ENCODE assay signal across 8 cellular contexts in genomic region chr5:109409061-109409843, GRCh38. TPM values are rescaled to one million over a fixed set of nuclear protein-coding genes. Genes with fewer than 3 reads are reported as not detected.
A peak's percentile ranks its signal among the peaks of the same experiment; 100 is the strongest.
DNase-seq lines count a peak whose midpoint lies in the region; ATAC-seq, FAIRE-seq and TF ChIP-seq lines count a peak whose summit lies in the region.

No MANE protein-coding gene starts in this region.

- H3K9me1 ChIP-seq in endothelial cell of umbilical vein (replicated peaks; ENCODE audit: control insufficient read depth, extremely low read depth, insufficient read depth, low read length), result no peaks in the 10 kb centered on the region

- peak; percentile 38 for DNase-seq in NT2/D1 (ENCODE audit: low read depth, low spot score)
- DNase-seq in activated CD8-positive, alpha-beta memory T cell treated with anti-CD3 and anti-CD28 coated beads, Interleukin-2, amount 50 U/mL, for 4 hours, result peak; percentile 80
- peak; percentile 74 for DNase-seq in endothelial cell of umbilical vein (ENCODE audit: low read depth, low spot score)
- DNase-seq in mucosa of gallbladder (ENCODE audit: low spot score), result peak; percentile 67
- peak; percentile 79 for DNase-seq in stimulated activated CD8-positive, alpha-beta memory T cell treated with anti-CD3 and anti-CD28 coated beads, Interleukin-4, amount 100 ng/mL, for 24 hours (ENCODE audit: low read depth)

- H3K27me3 ChIP-seq in NT2/D1 (ENCODE audit: insufficient read depth, insufficient read length) (no peaks in the 10 kb centered on the region), endothelial cell of umbilical vein (ENCODE audit: control insufficient read depth in 2 of 2, insufficient read depth in 2 of 2, low read length in 2 of 2) (no peaks in the 10 kb centered on the region)

- no peak for TF ChIP-seq CTCF in C4-2B (conservative IDR thresholded peaks at IDR 0.05)
- no peak for TF ChIP-seq CTCF in endothelial cell of umbilical vein (IDR thresholded peaks at IDR 0.05; ENCODE audit: extremely low read depth in 1 of 2, insufficient read depth in 1 of 2, low read depth in 1 of 2, low read length in 2 of 2)

- dilution Hi-C loops in endothelial cell of umbilical vein (cut with MboI; ENCODE audit: extremely low pct_ligation_motif_present, low sequenced_read_pairs), result no loop called here

- H3K4me1 ChIP-seq in NT2/D1 (ENCODE audit: insufficient read depth, insufficient read length) (peaks cover 3% of the 10 kb centered on the region), endothelial cell of umbilical vein (ENCODE audit: control insufficient read depth, extremely low read depth, insufficient read depth, low read length) (peaks cover 18% of the 10 kb centered on the region)

- H3K4me3 ChIP-seq in NT2/D1 (ENCODE audit: insufficient read length, low read depth) (peak overlapping the region; percentile 80), endothelial cell of umbilical vein (replicated peaks in 1 of 3; ENCODE audit: insufficient read depth in 1 of 3, low read depth in 1 of 3, low read length in 3 of 3) (peak overlapping the region; percentile 47 to 97 (median 88))

- ATAC-seq in GM19351 (IDR thresholded peaks at IDR 0.05; ENCODE audit: unreplicated experiment) (peak; percentile 35), HG03469 (IDR thresholded peaks at IDR 0.05; ENCODE audit: unreplicated experiment) (peak; percentile 22)

- CTCF ChIA-PET in endothelial cell of umbilical vein (lab: Charles Lee), result interaction anchor here (1.1 to 1.5 kb wide), 2 partner anchors 15 to 728 kb away, joined by 4 read pairs; no protein-coding TSS in a partner anchor

- H3K9ac ChIP-seq in NT2/D1 (ENCODE audit: insufficient read length, low read depth) (peak overlapping the region; percentile 79), endothelial cell of umbilical vein (replicated peaks; ENCODE audit: extremely low read depth, insufficient read depth, low read length) (peak overlapping the region; percentile 94)

- peak overlapping the region; percentile 23 for H2AFZ ChIP-seq in endothelial cell of umbilical vein (ENCODE audit: low read depth, low read length)

- no peaks in the 10 kb centered on the region for H3K9me3 ChIP-seq in NT2/D1 (ENCODE audit: insufficient read depth, low read length)
- no peaks in the 10 kb centered on the region for H3K9me3 ChIP-seq in endothelial cell of umbilical vein (replicated peaks; ENCODE audit: control insufficient read depth, insufficient read depth, low read length)

- H3K36me3 ChIP-seq in NT2/D1 (ENCODE audit: insufficient read depth, insufficient read length, low read length) (no peaks in the 10 kb centered on the region), endothelial cell of umbilical vein (ENCODE audit: control insufficient read depth in 2 of 2, extremely low read depth in 1 of 2, insufficient read depth in 2 of 2, low read length in 2 of 2) (no peaks in the 10 kb centered on the region)

- intact Hi-C loops in endothelial cell of umbilical vein (cut with micrococcal nuclease), result loop anchor here (5.0 kb wide), 1 partner anchor 82 kb away; no protein-coding TSS in a partner anchor

- POLR2A ChIA-PET in endothelial cell of umbilical vein (lab: Charles Lee), result interaction anchor here (0.7 to 1.1 kb wide), 3 partner anchors 42 to 334 kb away, joined by 3 to 4 read pairs (median 3); no protein-coding TSS in a partner anchor

- H3K27ac ChIP-seq in C4-2B (peak overlapping the region; percentile 85), endothelial cell of umbilical vein (ENCODE audit: insufficient read depth, low read depth, low read length) (peak overlapping the region; percentile 73)

- peaks cover 47% of the 10 kb centered on the region for H3K79me2 ChIP-seq in endothelial cell of umbilical vein (ENCODE audit: control insufficient read depth, insufficient read depth, low read length)

- FAIRE-seq in endothelial cell of umbilical vein (lab: Jason Lieb, UNC), result peak; percentile 67

- H4K20me1 ChIP-seq in endothelial cell of umbilical vein (replicated peaks; ENCODE audit: control insufficient read depth, extremely low read depth, insufficient read depth, low read length), result no peaks in the 10 kb centered on the region

- H3K4me2 ChIP-seq in endothelial cell of umbilical vein (ENCODE audit: insufficient read depth, low read length), result peak overlapping the region; percentile 95

- BruUV-seq in endothelial cell of umbilical vein (replicated peaks; lab: Mats Ljungman, UMichigan), result TSS peak; percentile 35

- TF ChIP-seq POLR2A in endothelial cell of umbilical vein (IDR thresholded peaks at IDR 0.05; ENCODE audit: low read depth, low read length), result no peak

TF ChIP-seq in endothelial cell of umbilical vein, 7 proteins besides CTCF, POLR2A, EP300 and RAD21:
- TF ChIP-seq EZH2 (IDR thresholded peaks at IDR 0.05; ENCODE audit: borderline replicate concordance, low read depth, low read length, severe bottlenecking) (no peak), MYC (IDR thresholded peaks at IDR 0.05; ENCODE audit: low read depth, low read length) (no peak), GATA2 (IDR thresholded peaks at IDR 0.05; ENCODE audit: insufficient read depth, insufficient read length, low read depth, low read length) (no peak), POLR2AphosphoS5 (IDR thresholded peaks at IDR 0.05; ENCODE audit: insufficient read depth, low read depth, low read length) (no peak), FOS (IDR thresholded peaks at IDR 0.05; ENCODE audit: borderline replicate concordance, insufficient read depth, low read length) (no peak), MAX (IDR thresholded peaks at IDR 0.05; ENCODE audit: insufficient read depth, insufficient read length) (no peak), JUN (IDR thresholded peaks at IDR 0.05; ENCODE audit: borderline replicate concordance, insufficient read depth, insufficient read length, low read depth) (no peak)

RNA-seq across cellular contexts. Expression of gene PJA2, which starts 0.5 kb away (rescaled TPM):
- 61.8 and 64.9 TPM in 2 replicates for total RNA-seq in endothelial cell of umbilical vein
- polyA plus RNA-seq in endothelial cell of umbilical vein, result 18.5 and 24.4 TPM in 2 replicates
- polyA plus RNA-seq in endothelial cell of umbilical vein (2011; cell fraction: cytosol; rRNA removed), result 27.0 and 30.0 TPM in 2 replicates
- 25.7 and 32.4 TPM in 2 replicates for polyA plus RNA-seq in endothelial cell of umbilical vein (2011; cell fraction: nucleus; rRNA removed)
- 35.1 and 41.5 TPM in 2 replicates for polyA plus RNA-seq in endothelial cell of umbilical vein (2012)
- polyA minus RNA-seq in endothelial cell of umbilical vein, result 64.2 and 71.4 TPM in 2 replicates
- polyA minus RNA-seq in endothelial cell of umbilical vein (2011; cell fraction: cytosol; rRNA and poly(A)+ RNA removed), result 26.6 TPM
- 50.5 and 68.6 TPM in 2 replicates for polyA minus RNA-seq in endothelial cell of umbilical vein (2011; cell fraction: nucleus; rRNA and poly(A)+ RNA removed)
- total RNA-seq in mucosa of gallbladder, result 89.6 TPM

Comparison
In these comparisons a context has a peak if more than half of its experiments do, and no peak if none do; other contexts are left out.
1. Peak in every context shown above with its lines: DNase-seq, ATAC-seq, H3K4me3 ChIP-seq and H3K27ac ChIP-seq.